Comparison of ENCODE assay signal across 14 cellular contexts in the genomic region with DNA sequence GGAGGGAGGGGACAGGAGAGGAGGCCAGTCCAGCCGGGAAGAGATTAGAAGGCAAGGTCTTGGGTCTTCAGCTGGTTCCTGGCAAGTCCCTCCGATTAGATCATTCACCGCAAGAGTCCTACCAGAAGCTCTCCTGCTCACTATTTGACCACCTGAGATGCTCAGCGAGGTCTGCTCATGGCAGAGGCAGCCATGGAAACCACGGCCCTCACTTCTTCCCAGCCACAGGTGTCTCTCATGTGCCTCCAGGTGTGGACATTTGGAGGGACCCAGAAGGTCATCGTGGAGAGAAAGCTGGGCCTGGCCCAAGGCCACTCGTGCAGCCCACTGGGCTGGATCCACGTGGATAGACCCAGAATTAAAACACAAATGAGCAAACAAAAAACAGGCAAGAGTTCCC.
DNase-seq lines count a peak whose midpoint lies in the region; ATAC-seq and TF ChIP-seq lines count a peak whose summit lies in the region.
"Had no signal": no experiment of that assay in that cellular context is flagged by ENCODE, and none has a peak within 500 bp of the region (broad histone marks: within the 10 kb centered on the region; RNA-seq: fewer than 3 reads in every experiment).

No MANE protein-coding gene starts in this region.

- no peaks in the 10 kb centered on the region for H3K4me1 ChIP-seq in upper lobe of right lung
- H3K4me1 ChIP-seq: A549, HAP-1 had no signal

- H3K36me3 ChIP-seq in KOPT-K1 (ENCODE audit: insufficient read depth, low read length) = no peaks in the 10 kb centered on the region
- H3K36me3 ChIP-seq in upper lobe of right lung = no peaks in the 10 kb centered on the region
- H3K36me3 ChIP-seq: HAP-1 had no signal

- no peak overlapping the region for H3K27ac Mint-ChIP-seq in T-helper 2 cell treated with Interferon-gamma antibody and Interleukin-4, amounts not matched to agents 5 μg/mL and 100 μg/mL, for 36 hours
- H3K27ac Mint-ChIP-seq: CD14-positive monocyte had no signal

- no peaks in the 10 kb centered on the region for H3K27me3 Mint-ChIP-seq in T-helper 2 cell treated with Interferon-gamma antibody and Interleukin-4, amounts not matched to agents 5 μg/mL and 100 μg/mL, for 36 hours (ENCODE audit: low read depth)

- DNase-seq in mesenteric fat pad (ENCODE audit: low spot score) = peak; percentile 71
- peak; percentile 28 for DNase-seq in upper lobe of right lung
- no peak for DNase-seq in T-helper 2 cell treated with Interferon-gamma antibody and Interleukin-4, amounts not matched to agents 5 μg/mL and 100 μg/mL, for 36 hours (ENCODE audit: low spot score)
- no peak for DNase-seq in left cardiac atrium
- DNase-seq: CD8-positive, alpha-beta T cell; COR-L47; DMS153; DMS79 treated with DMSO at 0.1 percent for 48 hours; GDM1 had no signal

- intact Hi-C loops in upper lobe of right lung (cut with DNase I) (no loop called here), left cardiac atrium (cut with DNase I) (no loop called here)

- H3K27me3 ChIP-seq in upper lobe of right lung = no peaks in the 10 kb centered on the region

- H3K9me3 Mint-ChIP-seq in T-helper 2 cell treated with Interferon-gamma antibody and Interleukin-4, amounts not matched to agents 5 μg/mL and 100 μg/mL, for 36 hours = no peaks in the 10 kb centered on the region
- H3K9me3 Mint-ChIP-seq: CD14-positive monocyte; CD8-positive, alpha-beta T cell had no signal

- no peak overlapping the region for H3K4me3 Mint-ChIP-seq in T-helper 2 cell treated with Interferon-gamma antibody and Interleukin-4, amounts not matched to agents 5 μg/mL and 100 μg/mL, for 36 hours
- H3K4me3 Mint-ChIP-seq: CD14-positive monocyte; CD8-positive, alpha-beta T cell had no signal

- H3K4me1 Mint-ChIP-seq in T-helper 2 cell treated with Interferon-gamma antibody and Interleukin-4, amounts not matched to agents 5 μg/mL and 100 μg/mL, for 36 hours (ENCODE audit: low read depth) = peaks cover 3% of the 10 kb centered on the region
- H3K4me1 Mint-ChIP-seq: CD14-positive monocyte had no signal

- peak overlapping the region; percentile 80 for H3K27ac ChIP-seq in KOPT-K1 (ENCODE audit: low read depth, low read length, poor library complexity, severe bottlenecking)
- peak overlapping the region; percentile 79 for H3K27ac ChIP-seq in VCaP
- no peak overlapping the region for H3K27ac ChIP-seq in upper lobe of right lung
- H3K27ac ChIP-seq: A549 had no signal

- H3K9me3 ChIP-seq in KOPT-K1 (ENCODE audit: insufficient read depth, low read length, poor library complexity, severe bottlenecking) = no peaks in the 10 kb centered on the region
- no peaks in the 10 kb centered on the region for H3K9me3 ChIP-seq in upper lobe of right lung
- H3K9me3 ChIP-seq: A549, HAP-1 had no signal

- ATAC-seq in upper lobe of right lung = no peak
- ATAC-seq in left cardiac atrium = no peak
- ATAC-seq: A549; CD8-positive, alpha-beta T cell had no signal

- no peak overlapping the region for H3K4me3 ChIP-seq in upper lobe of right lung
- H3K4me3 ChIP-seq: A549, HAP-1 had no signal

- no peaks in the 10 kb centered on the region for H3K36me3 Mint-ChIP-seq in T-helper 2 cell treated with Interferon-gamma antibody and Interleukin-4, amounts not matched to agents 5 μg/mL and 100 μg/mL, for 36 hours (ENCODE audit: low read depth)
- H3K36me3 Mint-ChIP-seq: CD14-positive monocyte; CD8-positive, alpha-beta T cell had no signal

- no peak for TF ChIP-seq CTCF in VCaP (conservative IDR thresholded peaks at IDR 0.05)
- no peak for TF ChIP-seq CTCF in upper lobe of right lung (IDR thresholded peaks at IDR 0.05)

Comparison
In these comparisons a context has a peak if more than half of its experiments do, and no peak if none do; other contexts are left out.
1. DNase-seq: peak in mesenteric fat pad (single experiment) and upper lobe of right lung (single experiment); none in T-helper 2 cell treated with Interferon-gamma antibody and Interleukin-4, amounts not matched to agents 5 μg/mL and 100 μg/mL, for 36 hours (single experiment) and left cardiac atrium (single experiment).